1 cellular context compared by ENCODE assay signal in genomic region chr2:64656379-64656778, GRCh38.
TF ChIP-seq lines count a peak whose summit lies in the region.

No MANE protein-coding gene starts in this region.

TF ChIP-seq in HepG2, 621 proteins besides CTCF, POLR2A, EP300 and RAD21 (continues in another document):
- TF ChIP-seq RARA (CRISPR knock-in tag; IDR thresholded peaks at IDR 0.05) (peak; percentile 80), ZNF629 (CRISPR knock-in tag; conservative IDR thresholded peaks at IDR 0.05) (0 out of 2 replicates have a peak, but pooled peaks have one; percentile 8), ZNF513 (CRISPR knock-in tag; conservative IDR thresholded peaks at IDR 0.05) (no peak), MAZ (IDR thresholded peaks at IDR 0.05; ENCODE audit: borderline replicate concordance, low read depth, low read length) (no peak), MAZ (CRISPR knock-in tag; IDR thresholded peaks at IDR 0.05; ENCODE audit: low read depth) (no peak), XBP1 (CRISPR knock-in tag; IDR thresholded peaks at IDR 0.05) (no peak), CEBPB (IDR thresholded peaks at IDR 0.05; ENCODE audit: borderline replicate concordance, low read depth, low read length) (peak; percentile 5; the same call in 1 of the 2 replicates), POLR2AphosphoS2 (IDR thresholded peaks at IDR 0.05; ENCODE audit: low read depth, low read length) (no peak), ZUFSP (CRISPR knock-in tag; IDR thresholded peaks at IDR 0.05; ENCODE audit: borderline replicate concordance) (no peak), ZNF770 (CRISPR knock-in tag; IDR thresholded peaks at IDR 0.05) (peak; percentile 99), JUN (CRISPR knock-in tag; IDR thresholded peaks at IDR 0.05) (no peak), HMG20A (CRISPR knock-in tag; IDR thresholded peaks at IDR 0.05; ENCODE audit: borderline replicate concordance) (peak; percentile 20; the same call in 1 of the 2 replicates), SAP130 (CRISPR knock-in tag; IDR thresholded peaks at IDR 0.05; ENCODE audit: low read depth) (peak; percentile 68), GATAD2A (CRISPR knock-in tag; IDR thresholded peaks at IDR 0.05) (0 out of 2 replicates have a peak, but pooled peaks have one; percentile 28), TFE3 (CRISPR knock-in tag; IDR thresholded peaks at IDR 0.05) (no peak), THAP11 (CRISPR knock-in tag; IDR thresholded peaks at IDR 0.05) (no peak), NFATC3 (CRISPR knock-in tag; IDR thresholded peaks at IDR 0.05) (no peak), ZNF253 (CRISPR knock-in tag; IDR thresholded peaks at IDR 0.05; ENCODE audit: borderline replicate concordance) (no peak), ISL2 (CRISPR knock-in tag; IDR thresholded peaks at IDR 0.05) (no peak), ZMYM4 (CRISPR knock-in tag; IDR thresholded peaks at IDR 0.05) (0 out of 2 replicates have a peak, but pooled peaks have one; percentile 32), STAG1 (CRISPR knock-in tag; IDR thresholded peaks at IDR 0.05) (0 out of 2 replicates have a peak, but pooled peaks have one; percentile 13), SOX13 (IDR thresholded peaks at IDR 0.05) (no peak), SOX13 (CRISPR knock-in tag; conservative IDR thresholded peaks at IDR 0.05 in 1 of 2, IDR thresholded peaks at IDR 0.05 in 1 of 2) (peak in 1 of 2 experiments; percentile 42; a peak in 1 of 4 replicates), PRPF4 (IDR thresholded peaks at IDR 0.05; ENCODE audit: low read depth, low read length, poor library complexity, severe bottlenecking) (no peak), ZNF512B (CRISPR knock-in tag; IDR thresholded peaks at IDR 0.05; ENCODE audit: borderline replicate concordance) (no peak), DR1 (CRISPR knock-in tag; IDR thresholded peaks at IDR 0.05) (no peak), FOXO1 (CRISPR knock-in tag; IDR thresholded peaks at IDR 0.05) (no peak), BCL3 (CRISPR knock-in tag; IDR thresholded peaks at IDR 0.05) (no peak), BRF2 (CRISPR knock-in tag; IDR thresholded peaks at IDR 0.05) (no peak), MATR3 (CRISPR knock-in tag; IDR thresholded peaks at IDR 0.05) (no peak), KAT2B (IDR thresholded peaks at IDR 0.05; ENCODE audit: borderline replicate concordance, low read depth, low read length) (no peak), HIC2 (CRISPR knock-in tag; IDR thresholded peaks at IDR 0.05; ENCODE audit: low read depth) (no peak), PHF5A (CRISPR knock-in tag; IDR thresholded peaks at IDR 0.05; ENCODE audit: low read depth, unreplicated experiment) (no peak), RBM22 (optimal IDR thresholded peaks at IDR 0.05; ENCODE audit: low read length) (no peak), ZNF891 (CRISPR knock-in tag; IDR thresholded peaks at IDR 0.05) (no peak), MTA1 (CRISPR knock-in tag; IDR thresholded peaks at IDR 0.05; ENCODE audit: borderline replicate concordance) (no peak), KLF13 (CRISPR knock-in tag; IDR thresholded peaks at IDR 0.05) (no peak), KDM1A (CRISPR knock-in tag; IDR thresholded peaks at IDR 0.05) (0 out of 2 replicates have a peak, but pooled peaks have one; percentile 19), ZNF280D (CRISPR knock-in tag; IDR thresholded peaks at IDR 0.05) (no peak), ATF4 (CRISPR knock-in tag; IDR thresholded peaks at IDR 0.05) (no peak), NCOA1 (CRISPR knock-in tag; IDR thresholded peaks at IDR 0.05) (no peak), POGZ (CRISPR knock-in tag; IDR thresholded peaks at IDR 0.05) (peak; percentile 30; the same call in 1 of the 2 replicates), ZNF639 (CRISPR knock-in tag; conservative IDR thresholded peaks at IDR 0.05) (no peak), TCF12 (IDR thresholded peaks at IDR 0.05) (no peak), TCF12 (CRISPR knock-in tag; IDR thresholded peaks at IDR 0.05) (no peak)
